Comparison of ENCODE assay signal across 1 cellular context in the genomic region with DNA sequence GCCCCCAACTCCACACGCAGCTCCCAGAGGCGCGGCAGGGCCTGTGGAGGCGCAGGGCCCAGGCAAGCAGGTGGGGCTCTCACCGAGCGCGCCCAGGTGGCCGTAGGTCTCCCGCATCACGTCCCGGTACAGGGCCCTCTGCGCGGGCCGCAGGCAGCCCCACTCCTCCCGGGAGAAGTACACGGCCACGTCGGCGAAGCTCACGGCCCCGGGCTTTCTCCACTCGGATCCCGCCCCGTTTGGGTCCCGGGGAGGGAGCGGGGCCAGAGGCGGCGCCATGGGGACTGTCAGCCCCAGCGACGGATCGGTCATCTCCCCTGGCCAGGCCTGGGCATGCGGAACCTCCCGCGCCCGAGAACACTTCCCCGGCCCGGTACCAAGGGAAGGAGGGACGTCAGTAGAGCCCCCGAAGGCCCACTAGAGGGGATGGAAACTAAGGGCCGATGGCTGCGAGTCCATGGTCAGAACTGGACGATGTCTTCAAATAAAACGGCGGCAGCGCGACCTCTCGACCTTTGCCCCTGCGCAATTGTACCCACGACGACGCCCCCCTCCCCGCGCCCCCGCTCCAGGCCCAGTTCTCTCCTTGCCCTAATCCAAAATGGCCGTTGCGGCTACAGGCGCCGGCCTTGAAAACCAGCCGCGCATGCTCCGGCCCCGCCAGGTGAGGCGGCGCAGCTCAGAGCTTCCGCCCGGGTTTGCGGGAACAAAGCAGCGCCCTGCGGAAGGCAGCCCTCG.
TF ChIP-seq lines count a peak whose summit lies in the region.

TSS of gene ZNF747 (minus strand) at position 491 of the 738 bp plus-strand sequence. CDS start at position 312, 179 bp downstream.

TF ChIP-seq in HepG2, 621 proteins besides CTCF, POLR2A, EP300 and RAD21 (continued from another document and continues in another):
- TF ChIP-seq ZNF800 (CRISPR knock-in tag; IDR thresholded peaks at IDR 0.05) (no peak; the same call in 1 of the 2 replicates), TBX2 (CRISPR knock-in tag; IDR thresholded peaks at IDR 0.05; ENCODE audit: borderline replicate concordance) (peak; percentile 93), ELF3 (CRISPR knock-in tag; IDR thresholded peaks at IDR 0.05) (peak; percentile 89), MAFF (IDR thresholded peaks at IDR 0.05; ENCODE audit: low read depth, low read length) (no peak), SKI (IDR thresholded peaks at IDR 0.05; ENCODE audit: partially characterized antibody) (peak; percentile 41), TSC22D2 (CRISPR knock-in tag; IDR thresholded peaks at IDR 0.05; ENCODE audit: borderline replicate concordance) (peak; percentile 92), ZNF687 (CRISPR knock-in tag; IDR thresholded peaks at IDR 0.05) (peak; percentile 94), STAT6 (CRISPR knock-in tag; IDR thresholded peaks at IDR 0.05; ENCODE audit: borderline replicate concordance) (no peak; the same call in 1 of the 2 replicates), ZNF20 (CRISPR knock-in tag; IDR thresholded peaks at IDR 0.05) (no peak), ZNF296 (CRISPR knock-in tag; conservative IDR thresholded peaks at IDR 0.05) (peak; percentile 23; the same call in 1 of the 2 replicates), ZIK1 (CRISPR knock-in tag; IDR thresholded peaks at IDR 0.05; ENCODE audit: borderline replicate concordance, low read depth) (no peak), MEIS1 (CRISPR knock-in tag; IDR thresholded peaks at IDR 0.05; ENCODE audit: borderline replicate concordance) (no peak), STAT5B (CRISPR knock-in tag; IDR thresholded peaks at IDR 0.05) (0 out of 2 replicates have a peak, but pooled peaks have one; percentile 28), AFF4 (CRISPR knock-in tag; IDR thresholded peaks at IDR 0.05) (no peak; the same call in 1 of the 2 replicates), ZNF512B (CRISPR knock-in tag; IDR thresholded peaks at IDR 0.05; ENCODE audit: borderline replicate concordance) (peak; percentile 95)
- TF ChIP-seq, protein P1, sequence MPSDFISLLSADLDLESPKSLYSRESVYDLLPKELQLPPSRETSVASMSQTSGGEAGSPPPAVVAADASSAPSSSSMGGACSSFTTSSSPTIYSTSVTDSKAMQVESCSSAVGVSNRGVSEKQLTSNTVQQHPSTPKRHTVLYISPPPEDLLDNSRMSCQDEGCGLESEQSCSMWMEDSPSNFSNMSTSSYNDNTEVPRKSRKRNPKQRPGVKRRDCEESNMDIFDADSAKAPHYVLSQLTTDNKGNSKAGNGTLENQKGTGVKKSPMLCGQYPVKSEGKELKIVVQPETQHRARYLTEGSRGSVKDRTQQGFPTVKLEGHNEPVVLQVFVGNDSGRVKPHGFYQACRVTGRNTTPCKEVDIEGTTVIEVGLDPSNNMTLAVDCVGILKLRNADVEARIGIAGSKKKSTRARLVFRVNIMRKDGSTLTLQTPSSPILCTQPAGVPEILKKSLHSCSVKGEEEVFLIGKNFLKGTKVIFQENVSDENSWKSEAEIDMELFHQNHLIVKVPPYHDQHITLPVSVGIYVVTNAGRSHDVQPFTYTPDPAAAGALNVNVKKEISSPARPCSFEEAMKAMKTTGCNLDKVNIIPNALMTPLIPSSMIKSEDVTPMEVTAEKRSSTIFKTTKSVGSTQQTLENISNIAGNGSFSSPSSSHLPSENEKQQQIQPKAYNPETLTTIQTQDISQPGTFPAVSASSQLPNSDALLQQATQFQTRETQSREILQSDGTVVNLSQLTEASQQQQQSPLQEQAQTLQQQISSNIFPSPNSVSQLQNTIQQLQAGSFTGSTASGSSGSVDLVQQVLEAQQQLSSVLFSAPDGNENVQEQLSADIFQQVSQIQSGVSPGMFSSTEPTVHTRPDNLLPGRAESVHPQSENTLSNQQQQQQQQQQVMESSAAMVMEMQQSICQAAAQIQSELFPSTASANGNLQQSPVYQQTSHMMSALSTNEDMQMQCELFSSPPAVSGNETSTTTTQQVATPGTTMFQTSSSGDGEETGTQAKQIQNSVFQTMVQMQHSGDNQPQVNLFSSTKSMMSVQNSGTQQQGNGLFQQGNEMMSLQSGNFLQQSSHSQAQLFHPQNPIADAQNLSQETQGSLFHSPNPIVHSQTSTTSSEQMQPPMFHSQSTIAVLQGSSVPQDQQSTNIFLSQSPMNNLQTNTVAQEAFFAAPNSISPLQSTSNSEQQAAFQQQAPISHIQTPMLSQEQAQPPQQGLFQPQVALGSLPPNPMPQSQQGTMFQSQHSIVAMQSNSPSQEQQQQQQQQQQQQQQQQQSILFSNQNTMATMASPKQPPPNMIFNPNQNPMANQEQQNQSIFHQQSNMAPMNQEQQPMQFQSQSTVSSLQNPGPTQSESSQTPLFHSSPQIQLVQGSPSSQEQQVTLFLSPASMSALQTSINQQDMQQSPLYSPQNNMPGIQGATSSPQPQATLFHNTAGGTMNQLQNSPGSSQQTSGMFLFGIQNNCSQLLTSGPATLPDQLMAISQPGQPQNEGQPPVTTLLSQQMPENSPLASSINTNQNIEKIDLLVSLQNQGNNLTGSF (CRISPR knock-in tag; IDR thresholded peaks at IDR 0.05): no peak; the same call in 1 of the 2 replicates
- TF ChIP-seq, protein P2, sequence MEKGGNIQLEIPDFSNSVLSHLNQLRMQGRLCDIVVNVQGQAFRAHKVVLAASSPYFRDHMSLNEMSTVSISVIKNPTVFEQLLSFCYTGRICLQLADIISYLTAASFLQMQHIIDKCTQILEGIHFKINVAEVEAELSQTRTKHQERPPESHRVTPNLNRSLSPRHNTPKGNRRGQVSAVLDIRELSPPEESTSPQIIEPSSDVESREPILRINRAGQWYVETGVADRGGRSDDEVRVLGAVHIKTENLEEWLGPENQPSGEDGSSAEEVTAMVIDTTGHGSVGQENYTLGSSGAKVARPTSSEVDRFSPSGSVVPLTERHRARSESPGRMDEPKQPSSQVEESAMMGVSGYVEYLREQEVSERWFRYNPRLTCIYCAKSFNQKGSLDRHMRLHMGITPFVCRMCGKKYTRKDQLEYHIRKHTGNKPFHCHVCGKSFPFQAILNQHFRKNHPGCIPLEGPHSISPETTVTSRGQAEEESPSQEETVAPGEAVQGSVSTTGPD (CRISPR knock-in tag; IDR thresholded peaks at IDR 0.05): peak; percentile 64; the same call in 1 of the 2 replicates
- TF ChIP-seq, protein P3, sequence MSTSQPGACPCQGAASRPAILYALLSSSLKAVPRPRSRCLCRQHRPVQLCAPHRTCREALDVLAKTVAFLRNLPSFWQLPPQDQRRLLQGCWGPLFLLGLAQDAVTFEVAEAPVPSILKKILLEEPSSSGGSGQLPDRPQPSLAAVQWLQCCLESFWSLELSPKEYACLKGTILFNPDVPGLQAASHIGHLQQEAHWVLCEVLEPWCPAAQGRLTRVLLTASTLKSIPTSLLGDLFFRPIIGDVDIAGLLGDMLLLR (CRISPR knock-in tag; IDR thresholded peaks at IDR 0.05): peak; percentile 8; the same call in 1 of the 2 replicates
- TF ChIP-seq, protein P4, sequence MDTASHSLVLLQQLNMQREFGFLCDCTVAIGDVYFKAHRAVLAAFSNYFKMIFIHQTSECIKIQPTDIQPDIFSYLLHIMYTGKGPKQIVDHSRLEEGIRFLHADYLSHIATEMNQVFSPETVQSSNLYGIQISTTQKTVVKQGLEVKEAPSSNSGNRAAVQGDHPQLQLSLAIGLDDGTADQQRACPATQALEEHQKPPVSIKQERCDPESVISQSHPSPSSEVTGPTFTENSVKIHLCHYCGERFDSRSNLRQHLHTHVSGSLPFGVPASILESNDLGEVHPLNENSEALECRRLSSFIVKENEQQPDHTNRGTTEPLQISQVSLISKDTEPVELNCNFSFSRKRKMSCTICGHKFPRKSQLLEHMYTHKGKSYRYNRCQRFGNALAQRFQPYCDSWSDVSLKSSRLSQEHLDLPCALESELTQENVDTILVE (CRISPR knock-in tag; IDR thresholded peaks at IDR 0.05): peak; percentile 78; the same call in 1 of the 2 replicates
